8 cellular contexts compared by ENCODE assay signal in the genomic region with DNA sequence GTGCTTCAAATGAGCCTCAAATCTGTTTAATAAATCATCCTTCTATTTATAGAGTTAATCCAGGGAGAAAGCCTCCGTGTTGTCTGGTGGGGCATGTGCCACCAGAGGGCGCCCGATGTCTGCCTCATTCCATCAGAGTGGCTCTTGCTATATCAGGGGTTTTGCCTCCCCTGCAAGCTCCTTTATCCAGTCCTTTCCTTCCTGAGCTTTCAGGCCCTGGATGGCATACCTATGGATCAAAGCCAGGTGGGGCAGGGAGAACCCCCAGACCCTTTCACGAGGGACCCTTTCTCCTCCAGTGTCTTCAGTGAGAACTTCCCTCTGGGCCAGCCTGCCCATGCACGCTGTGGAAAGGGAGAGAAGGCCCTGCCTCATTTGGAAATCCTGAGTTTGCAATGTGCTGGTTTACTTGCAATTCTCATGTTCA. TPM values are rescaled to one million over a fixed set of nuclear protein-coding genes. Genes with fewer than 3 reads are reported as not detected.
DNase-seq lines count a peak whose midpoint lies in the region; ATAC-seq, FAIRE-seq and TF ChIP-seq lines count a peak whose summit lies in the region.

No MANE protein-coding gene starts in this region.

- no peak overlapping the region for H3K4me3 Mint-ChIP-seq in T-helper 2 cell treated with Interferon-gamma antibody and Interleukin-4, amounts not matched to agents 5 μg/mL and 100 μg/mL, for 36 hours

- H3K4me3 ChIP-seq in ascending aorta = peak overlapping the region in 1 of 2 donors; percentile 17

- no peaks in the 10 kb centered on the region for H3K27me3 ChIP-seq in ascending aorta

- H3K9me3 Mint-ChIP-seq in T-helper 2 cell treated with Interferon-gamma antibody and Interleukin-4, amounts not matched to agents 5 μg/mL and 100 μg/mL, for 36 hours = no peaks in the 10 kb centered on the region

- H3K4me1 Mint-ChIP-seq in T-helper 2 cell treated with Interferon-gamma antibody and Interleukin-4, amounts not matched to agents 5 μg/mL and 100 μg/mL, for 36 hours (ENCODE audit: low read depth) = no peaks in the 10 kb centered on the region

- H3K4me1 ChIP-seq in ascending aorta = peaks cover 4 to 29% of the 10 kb centered on the region in 2 donors

- no peaks in the 10 kb centered on the region for H3K36me3 ChIP-seq in ascending aorta

- no peaks in the 10 kb centered on the region for H3K36me3 Mint-ChIP-seq in T-helper 2 cell treated with Interferon-gamma antibody and Interleukin-4, amounts not matched to agents 5 μg/mL and 100 μg/mL, for 36 hours (ENCODE audit: low read depth)

- TF ChIP-seq CTCF in ascending aorta (IDR thresholded peaks at IDR 0.05) = peak; percentile 84 to 94 (median 91)

- peak overlapping the region; percentile 3 to 53 for H3K27ac ChIP-seq in ascending aorta

- ATAC-seq in HG02642 (IDR thresholded peaks at IDR 0.05; ENCODE audit: poor library complexity, unreplicated experiment) = peak; percentile 87
- ATAC-seq in sciatic nerve = peak; percentile 94
- ATAC-seq in HG03520 (IDR thresholded peaks at IDR 0.05; ENCODE audit: unreplicated experiment) = no peak

- peak; percentile 50 for FAIRE-seq in GM12891 (lab: Jason Lieb, UNC)

- no peak overlapping the region for H3K27ac Mint-ChIP-seq in T-helper 2 cell treated with Interferon-gamma antibody and Interleukin-4, amounts not matched to agents 5 μg/mL and 100 μg/mL, for 36 hours

- DNase-seq in GM12891 (ENCODE audit: insufficient read length, low spot score) (peak; percentile 29), NCI-H1694 (lab: John Stamatoyannopoulos, UW) (peak; percentile 88), ascending aorta (ENCODE audit: low spot score in 2 of 2) (peak; percentile 19 to 95), hepatic stellate cell (ENCODE audit: low spot score) (peak; percentile 75), sciatic nerve (ENCODE audit: low spot score) (peak; percentile 90)
- peak; percentile 44 for DNase-seq in T-helper 2 cell treated with Interferon-gamma antibody and Interleukin-4, amounts not matched to agents 5 μg/mL and 100 μg/mL, for 36 hours (ENCODE audit: low spot score)

- TF ChIP-seq POLR2A in GM12891 (IDR thresholded peaks at IDR 0.05; ENCODE audit: low read depth, low read length) = no peak

- intact Hi-C loops in ascending aorta (cut with DNase I) (loop anchor here (2.0 to 5.0 kb wide), 6 partner anchors 40 to 826 kb away; a partner anchor contains a TSS), sciatic nerve (cut with DNase I) (no loop called here)

- H3K9me3 ChIP-seq in ascending aorta = no peaks in the 10 kb centered on the region

- peaks cover 8% of the 10 kb centered on the region for H3K27me3 Mint-ChIP-seq in T-helper 2 cell treated with Interferon-gamma antibody and Interleukin-4, amounts not matched to agents 5 μg/mL and 100 μg/mL, for 36 hours (ENCODE audit: low read depth)

TF ChIP-seq in GM12891, 5 proteins besides CTCF, POLR2A, EP300 and RAD21:
- TF ChIP-seq TAF1 (IDR thresholded peaks at IDR 0.05; ENCODE audit: low read depth, low read length) (no peak), PAX5 (IDR thresholded peaks at IDR 0.05; ENCODE audit: insufficient read depth, low read length, severe bottlenecking) (no peak)

RNA-seq across cellular contexts. Expression of a gene that starts 39.8 kb away (rescaled TPM):
- polyA plus RNA-seq in GM12891 (2012; ENCODE audit: low read depth, missing spikeins) = 13.3 TPM
- total RNA-seq in ascending aorta = 51.2 TPM
- 19.8 TPM for total RNA-seq in sciatic nerve

Comparison
In these comparisons a context has a peak if more than half of its experiments do, and no peak if none do; other contexts are left out.
1. DNase-seq: peak in every context shown above with its lines; median percentile 90 in sciatic nerve; 88 in NCI-H1694; 75 in hepatic stellate cell; 57 in ascending aorta; 44 in T-helper 2 cell treated with Interferon-gamma antibody and Interleukin-4, amounts not matched to agents 5 μg/mL and 100 μg/mL, for 36 hours; 29 in GM12891.